In genomic region chr17:8894189-8894611, GRCh38 we compare ENCODE assay signal across 16 cellular contexts. TPM values are rescaled to one million over a fixed set of nuclear protein-coding genes. Genes with fewer than 3 reads are reported as not detected.
DNase-seq lines count a peak whose midpoint lies in the region; ATAC-seq and TF ChIP-seq lines count a peak whose summit lies in the region.
"Had no signal": no experiment of that assay in that cellular context is flagged by ENCODE, and none has a peak within 500 bp of the region (broad histone marks: within the 10 kb centered on the region; RNA-seq: fewer than 3 reads in every experiment).

No MANE protein-coding gene starts in this region.

- no peaks in the 10 kb centered on the region for H3K79me2 ChIP-seq in GM23338 (replicated peaks; ENCODE audit: insufficient read depth)

- H3K4me1 ChIP-seq in GM23338 (ENCODE audit: insufficient read depth) = no peaks in the 10 kb centered on the region; the same call in 1 of the 2 replicates
- peaks cover 43% of the 10 kb centered on the region in 2 donors for H3K4me1 ChIP-seq in naive thymus-derived CD4-positive, alpha-beta T cell (ENCODE audit: control insufficient read depth in 2 of 2, insufficient read depth in 2 of 2, low read length in 2 of 2)
- H3K4me1 ChIP-seq: BE2C, prostate gland had no signal

- no peaks in the 10 kb centered on the region for H3K36me3 Mint-ChIP-seq in GM23338 (ENCODE audit: low read depth)
- H3K36me3 Mint-ChIP-seq in dendritic cell treated with granulocyte-macrophage colony-stimulating factor and Interleukin-4, amounts not matched to agents 40 ng/mL and 50 ng/mL, for 4 days (ENCODE audit: low read depth) = peaks cover 100% of the 10 kb centered on the region
- peaks cover 15 to 52% (median 42%) of the 10 kb centered on the region in 5 donors for H3K36me3 Mint-ChIP-seq in naive thymus-derived CD4-positive, alpha-beta T cell

- TF ChIP-seq CTCF in AG04449 (IDR thresholded peaks at IDR 0.05; ENCODE audit: insufficient read depth, low read length, missing control alignments) = no peak
- no peak for TF ChIP-seq CTCF in GM23338 (conservative IDR thresholded peaks at IDR 0.05; ENCODE audit: low read depth in 2 of 2)

- H3F3A ChIP-seq in GM23338 (replicated peaks; ENCODE audit: low read depth) = no peaks in the 10 kb centered on the region

- CTCF ChIA-PET in AG04449 (lab: Yijun Ruan, JAX) = interaction anchor here (0.7 to 3.4 kb wide), 28 partner anchors 8 to 833 kb away, joined by 3 to 24 read pairs (median 5); no protein-coding TSS in a partner anchor
- CTCF ChIA-PET in naive thymus-derived CD4-positive, alpha-beta T cell (lab: Charles Lee) = interaction anchor here (0.9 to 3.7 kb wide), 5 partner anchors 9 to 108 kb away, joined by 3 to 13 read pairs (median 7); no protein-coding TSS in a partner anchor

- H3K36me3 ChIP-seq in GM23338 (ENCODE audit: insufficient read depth) = no peaks in the 10 kb centered on the region
- H3K36me3 ChIP-seq in naive thymus-derived CD4-positive, alpha-beta T cell (ENCODE audit: control insufficient read depth in 2 of 3, insufficient read depth in 3 of 3, low read length in 3 of 3) = peaks cover 17 to 54% (median 23%) of the 10 kb centered on the region in 3 experiments
- H3K36me3 ChIP-seq: BE2C, cardiac muscle cell, prostate gland had no signal

- no peaks in the 10 kb centered on the region for H3K9me3 Mint-ChIP-seq in GM23338
- no peaks in the 10 kb centered on the region for H3K9me3 Mint-ChIP-seq in dendritic cell treated with granulocyte-macrophage colony-stimulating factor and Interleukin-4, amounts not matched to agents 40 ng/mL and 50 ng/mL, for 4 days
- peaks cover 0 to 4% (median 0%) of the 10 kb centered on the region in 11 donors for H3K9me3 Mint-ChIP-seq in naive thymus-derived CD4-positive, alpha-beta T cell

- no peaks in the 10 kb centered on the region for H3K9me2 ChIP-seq in GM23338 (ENCODE audit: insufficient read depth)

- H3K4me1 Mint-ChIP-seq in GM23338 = peaks cover 27% of the 10 kb centered on the region
- H3K4me1 Mint-ChIP-seq in dendritic cell treated with granulocyte-macrophage colony-stimulating factor and Interleukin-4, amounts not matched to agents 40 ng/mL and 50 ng/mL, for 4 days (ENCODE audit: low read depth) = peaks cover 71% of the 10 kb centered on the region
- H3K4me1 Mint-ChIP-seq in naive thymus-derived CD4-positive, alpha-beta T cell = peaks cover 42 to 64% (median 56%) of the 10 kb centered on the region in 7 donors

- H3K4me3 ChIP-seq in AG04449 (ENCODE audit: low read depth, low read length) (peak overlapping the region; percentile 34), GM23338 (peak overlapping the region; percentile 57)
- no peak overlapping the region for H3K4me3 ChIP-seq in naive thymus-derived CD4-positive, alpha-beta T cell (ENCODE audit: low read length)
- H3K4me3 ChIP-seq: cardiac muscle cell, prostate gland had no signal

- H3K4me3 Mint-ChIP-seq in GM23338 = peak overlapping the region; percentile 69
- H3K4me3 Mint-ChIP-seq in dendritic cell treated with granulocyte-macrophage colony-stimulating factor and Interleukin-4, amounts not matched to agents 40 ng/mL and 50 ng/mL, for 4 days = no peak overlapping the region
- peak overlapping the region in 1 of 10 donors; percentile 54 for H3K4me3 Mint-ChIP-seq in naive thymus-derived CD4-positive, alpha-beta T cell

- H3K27ac ChIP-seq in GM23338 (ENCODE audit: low read depth) = no peak overlapping the region
- H3K27ac ChIP-seq in naive thymus-derived CD4-positive, alpha-beta T cell (ENCODE audit: low read depth, low read length) = peak overlapping the region; percentile 12
- H3K27ac ChIP-seq: cardiac muscle cell, heart left ventricle, prostate gland had no signal

- POLR2A ChIA-PET in AG04449 (lab: Yijun Ruan, JAX) = no interaction called here
- POLR2A ChIA-PET in naive thymus-derived CD4-positive, alpha-beta T cell (lab: Charles Lee) = interaction anchor here (1.5 kb wide), 1 partner anchor 71 kb away, joined by 4 read pairs; the partner anchor contains the start of gene PIK3R5

- ATAC-seq in GM23338 (peak; percentile 71), HG03280 (IDR thresholded peaks at IDR 0.05; ENCODE audit: unreplicated experiment) (no peak), GM21717 (IDR thresholded peaks at IDR 0.05; ENCODE audit: unreplicated experiment) (no peak), GM21786 (IDR thresholded peaks at IDR 0.05; ENCODE audit: unreplicated experiment) (no peak)
- ATAC-seq in naive thymus-derived CD4-positive, alpha-beta T cell = no peak

- H3K9me3 ChIP-seq in naive thymus-derived CD4-positive, alpha-beta T cell (ENCODE audit: control insufficient read depth in 2 of 3, low read length in 3 of 3) = no peaks in the 10 kb centered on the region
- H3K9me3 ChIP-seq: BE2C, heart left ventricle, prostate gland had no signal

- intact Hi-C loops in dendritic cell treated with granulocyte-macrophage colony-stimulating factor and Interleukin-4, amounts not matched to agents 40 ng/mL and 50 ng/mL, for 4 days (cut with micrococcal nuclease) = loop anchor here (5.0 to 10.0 kb wide), 2 partner anchors 47 to 89 kb away; no protein-coding TSS in a partner anchor
- intact Hi-C loops in naive thymus-derived CD4-positive, alpha-beta T cell (cut with micrococcal nuclease) = loop anchor here in 1 of 2 donors (10.0 kb wide), 1 partner anchor 99 kb away; the partner anchor contains the start of gene MFSD6L

- H3K27me3 ChIP-seq in GM23338 (ENCODE audit: insufficient read depth) = no peaks in the 10 kb centered on the region
- H3K27me3 ChIP-seq in naive thymus-derived CD4-positive, alpha-beta T cell (ENCODE audit: control insufficient read depth in 2 of 2, insufficient read depth in 2 of 2, low read length in 2 of 2) = no peaks in the 10 kb centered on the region
- H3K27me3 ChIP-seq: BE2C, cardiac muscle cell had no signal

- no peak overlapping the region for H3K27ac Mint-ChIP-seq in GM23338
- H3K27ac Mint-ChIP-seq in dendritic cell treated with granulocyte-macrophage colony-stimulating factor and Interleukin-4, amounts not matched to agents 40 ng/mL and 50 ng/mL, for 4 days = peak overlapping the region; percentile 73
- H3K27ac Mint-ChIP-seq in naive thymus-derived CD4-positive, alpha-beta T cell = peak overlapping the region in 3 of 9 donors; percentile 39 to 76 (median 44)

- peak overlapping the region; percentile 99 for H2AFZ ChIP-seq in GM23338

- H4K20me1 ChIP-seq in GM23338 (replicated peaks; ENCODE audit: insufficient read depth) = no peaks in the 10 kb centered on the region

- no peak for DNase-seq in AG04449 (ENCODE audit: low read depth, low spot score)
- peak; percentile 51 for DNase-seq in GM23338 (ENCODE audit: low spot score)
- no peak for DNase-seq in naive thymus-derived CD4-positive, alpha-beta T cell
- DNase-seq in COR-L47 (lab: John Stamatoyannopoulos, UW) = no peak
- DNase-seq: activated gamma-delta T cell, GOT3 had no signal

- peaks cover 6% of the 10 kb centered on the region for H3K27me3 Mint-ChIP-seq in GM23338 (ENCODE audit: insufficient read depth, low read depth, poor library complexity)
- no peaks in the 10 kb centered on the region for H3K27me3 Mint-ChIP-seq in dendritic cell treated with granulocyte-macrophage colony-stimulating factor and Interleukin-4, amounts not matched to agents 40 ng/mL and 50 ng/mL, for 4 days
- H3K27me3 Mint-ChIP-seq in naive thymus-derived CD4-positive, alpha-beta T cell = no peaks in the 10 kb centered on the region

- H3K4me2 ChIP-seq in GM23338 = peak overlapping the region; percentile 92

TF ChIP-seq in GM23338, 12 proteins besides CTCF, POLR2A, EP300 and RAD21 (continues in another document):
- TF ChIP-seq REST (IDR thresholded peaks at IDR 0.05; ENCODE audit: unreplicated experiment) (no peak), NANOG (IDR thresholded peaks at IDR 0.05; ENCODE audit: borderline replicate concordance) (no peak), JUNB (IDR thresholded peaks at IDR 0.05; ENCODE audit: unreplicated experiment) (no peak), STAT1 (IDR thresholded peaks at IDR 0.05; ENCODE audit: unreplicated experiment) (no peak), ETS1 (IDR thresholded peaks at IDR 0.05) (no peak), ZNF114 (CRISPR knock-in tag; IDR thresholded peaks at IDR 0.05) (no peak)

RNA-seq across cellular contexts. Expression of gene PIK3R6, which starts 26.7 kb away (rescaled TPM):
- total RNA-seq in GM23338 (2014; rRNA removed; shearing (Covaris generic)) = 0.24 TPM in 1 of 2 replicates, not detected in the other
- 0.11 and 0.14 TPM in 2 replicates for polyA plus RNA-seq in GM23338 (2016; fragmentation: Nextera tagmentation; extraction: Ambion mirVana)
- 10 to 100 TPM in 1 of 5 experiments, 1 to 10 TPM in 2, under 1 TPM in 2; 0.40 to 11.3 (median 1.1) TPM for total RNA-seq in naive thymus-derived CD4-positive, alpha-beta T cell
- under 1 TPM; 0.06 to 0.37 TPM for polyA plus RNA-seq in naive thymus-derived CD4-positive, alpha-beta T cell
- total RNA-seq: cardiac muscle cell, Daoy, HT1080 had no signal
